ENCODE assay signal across 16 cellular contexts in genomic region chr1:77271851-77272250, GRCh38. TPM values are rescaled to one million over a fixed set of nuclear protein-coding genes. Genes with fewer than 3 reads are reported as not detected.
DNase-seq lines count a peak whose midpoint lies in the region; TF ChIP-seq lines count a peak whose summit lies in the region.
"Had no signal": no experiment of that assay in that cellular context is flagged by ENCODE, and none has a peak within 500 bp of the region (broad histone marks: within the 10 kb centered on the region; RNA-seq: fewer than 3 reads in every experiment).

No MANE protein-coding gene starts in this region.

- H2AFZ ChIP-seq in ACC112 (ENCODE audit: low read length, unreplicated experiment) (peak overlapping the region; percentile 62), Karpas-422 (ENCODE audit: low read length) (no peak overlapping the region)

- H3K36me3 ChIP-seq in ACC112 (ENCODE audit: insufficient read depth, low read length) (no peaks in the 10 kb centered on the region), WERI-Rb-1 (no peaks in the 10 kb centered on the region), Karpas-422 (ENCODE audit: insufficient read depth, low read length) (no peaks in the 10 kb centered on the region), uterus (no peaks in the 10 kb centered on the region)
- H3K36me3 ChIP-seq: SJSA1 had no signal

- DNase-seq in ELR (ENCODE audit: low read depth): peak; percentile 48
- peak; percentile 44 for DNase-seq in amniotic stem cell (lab: John Stamatoyannopoulos, UW)
- DNase-seq in fibroblast of the aortic adventitia (ENCODE audit: low read depth): peak; percentile 68
- DNase-seq in WERI-Rb-1: no peak
- no peak for DNase-seq in Karpas-422
- no peak for DNase-seq in uterus
- no peak for DNase-seq in NCI-H1930 (lab: John Stamatoyannopoulos, UW)
- DNase-seq: activated naive CD4-positive, alpha-beta T cell treated with Interleukin-2 at 50 U/mL for 16 hours; C1 segment of cervical spinal cord; cortex of kidney; left colon; naive thymus-derived CD4-positive, alpha-beta T cell; NCI-H82; stimulated activated CD4-positive, alpha-beta T cell treated with anti-CD3 and anti-CD28 coated beads, Interleukin-2, amount 100 ng/mL, for 48 hours had no signal

- no peaks in the 10 kb centered on the region for H3K9me3 ChIP-seq in WERI-Rb-1 (ENCODE audit: severe bottlenecking)
- no peaks in the 10 kb centered on the region for H3K9me3 ChIP-seq in Karpas-422 (ENCODE audit: low read length)
- no peaks in the 10 kb centered on the region for H3K9me3 ChIP-seq in uterus

- no peak for TF ChIP-seq POLR2A in uterus (IDR thresholded peaks at IDR 0.05)

- no peak overlapping the region for H3K4me2 ChIP-seq in Karpas-422 (ENCODE audit: low read depth, low read length, poor library complexity, severe bottlenecking)

- H3K27ac ChIP-seq in ACC112 (ENCODE audit: low read depth, low read length) (peak overlapping the region; percentile 54; the same call in 1 of the 2 replicates), WERI-Rb-1 (no peak overlapping the region), Karpas-422 (ENCODE audit: low read length) (no peak overlapping the region), uterus (no peak overlapping the region)
- H3K27ac ChIP-seq: SJSA1 had no signal

- H3K79me2 ChIP-seq in ACC112 (ENCODE audit: control insufficient read depth, insufficient read depth, low read length, unreplicated experiment) (no peaks in the 10 kb centered on the region), Karpas-422 (ENCODE audit: low read length) (no peaks in the 10 kb centered on the region)

- no peaks in the 10 kb centered on the region for H3K9me2 ChIP-seq in Karpas-422 (replicated peaks; ENCODE audit: insufficient read depth, low read length)

- H3K4me1 ChIP-seq in ACC112 (ENCODE audit: control insufficient read depth, insufficient read depth, low read length, unreplicated experiment): peaks cover 12% of the 10 kb centered on the region
- no peaks in the 10 kb centered on the region for H3K4me1 ChIP-seq in Karpas-422 (ENCODE audit: low read length)
- no peaks in the 10 kb centered on the region for H3K4me1 ChIP-seq in uterus
- H3K4me1 ChIP-seq: SJSA1 had no signal

- no peak overlapping the region for H3K9ac ChIP-seq in Karpas-422 (ENCODE audit: low read length)

- H3K27me3 ChIP-seq in ACC112 (ENCODE audit: insufficient read depth, low read length) (no peaks in the 10 kb centered on the region), WERI-Rb-1 (ENCODE audit: insufficient read depth, low read depth, severe bottlenecking) (no peaks in the 10 kb centered on the region), Karpas-422 (ENCODE audit: low read length) (no peaks in the 10 kb centered on the region), uterus (no peaks in the 10 kb centered on the region)

- H4K20me1 ChIP-seq in Karpas-422 (ENCODE audit: insufficient read depth, low read depth, low read length): no peaks in the 10 kb centered on the region

- no peak overlapping the region for H3K4me3 ChIP-seq in ACC112 (ENCODE audit: low read depth, low read length)
- H3K4me3 ChIP-seq in fibroblast of the aortic adventitia (ENCODE audit: low read depth, low read length): no peak overlapping the region
- H3K4me3 ChIP-seq in WERI-Rb-1 (ENCODE audit: low read depth, low read length): no peak overlapping the region
- H3K4me3 ChIP-seq in Karpas-422 (ENCODE audit: low read length): no peak overlapping the region
- no peak overlapping the region for H3K4me3 ChIP-seq in uterus
- H3K4me3 ChIP-seq: SJSA1 had no signal

- TF ChIP-seq CTCF in fibroblast of the aortic adventitia (IDR thresholded peaks at IDR 0.05; ENCODE audit: insufficient read depth, low read length) (no peak), WERI-Rb-1 (IDR thresholded peaks at IDR 0.05; ENCODE audit: low read depth, low read length) (no peak), uterus (IDR thresholded peaks at IDR 0.05) (no peak)

- intact Hi-C loops in uterus (cut with DNase I; ENCODE audit: low total_unique reads): no loop called here

RNA-seq across cellular contexts. Expression of gene AK5, which starts 10.0 kb away (rescaled TPM):
- total RNA-seq in fibroblast of the aortic adventitia (ENCODE audit: low replicate concordance) (13.5 and 18.8 TPM in 2 replicates), uterus (1 to 10 TPM in 1 of 4 donors, under 1 TPM in 1, not detected in 2; 0.88 to 4.6 TPM)
- not detected in 2 replicates for total RNA-seq in Karpas-422 (2014; rRNA removed; shearing (Covaris generic); ENCODE audit: low replicate concordance)

RNA-seq across cellular contexts. Expression of gene PIGK, which starts 52.6 kb away (rescaled TPM):
- total RNA-seq in fibroblast of the aortic adventitia (ENCODE audit: low replicate concordance): 20.0 and 34.3 TPM in 2 replicates
- 16.6 and 51.8 TPM in 2 replicates for total RNA-seq in Karpas-422 (2014; rRNA removed; shearing (Covaris generic); ENCODE audit: low replicate concordance)
- total RNA-seq in uterus: 10 to 100 TPM; 11.5 to 38.6 (median 32.6) TPM

Comparison
In these comparisons a context has a peak if more than half of its experiments do, and no peak if none do; other contexts are left out.
1. DNase-seq: peak in ELR (single experiment), amniotic stem cell (single experiment) and fibroblast of the aortic adventitia (single experiment); none in WERI-Rb-1 (single experiment), Karpas-422 (single experiment), uterus (0 of 2) and NCI-H1930 (0 of 2).